In the genomic region with DNA sequence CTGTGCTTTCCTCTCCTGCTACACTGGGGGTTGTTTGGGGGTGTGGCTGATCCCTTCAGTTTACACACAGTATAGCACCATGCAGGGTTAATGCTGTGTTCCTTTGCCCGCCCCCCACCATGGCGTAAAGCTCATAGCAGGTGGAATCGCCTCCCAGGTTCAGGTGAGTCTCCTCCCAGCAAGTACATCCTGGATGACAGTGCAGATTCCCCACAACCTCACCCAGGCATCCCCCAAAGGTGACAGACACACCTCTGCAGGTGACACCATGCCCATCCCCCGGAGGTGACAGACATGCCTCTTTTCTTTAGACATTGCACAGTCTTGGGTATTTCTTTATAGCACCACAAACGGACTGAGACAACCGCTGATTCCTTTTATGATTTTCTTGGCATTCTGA, we compare ENCODE assay signal across 22 cellular contexts.
"Had no signal": no experiment of that assay in that cellular context is flagged by ENCODE, and none has a peak within 500 bp of the region (broad histone marks: within the 10 kb centered on the region; RNA-seq: fewer than 3 reads in every experiment).

No MANE protein-coding gene starts in this region.

- FAIRE-seq: astrocyte, K562 had no signal

- H3K27ac ChIP-seq: PC-9 had no signal

- ATAC-seq: activated T-helper 17 cell treated with anti-CD3 and anti-CD28 coated beads, Interleukin-2, amount 50 U/mL, for 72 hours; K562; WTC11 had no signal

- DNase-seq: activated CD4-positive, alpha-beta T cell treated with anti-CD3 and anti-CD28 coated beads for 1 hour; activated CD4-positive, alpha-beta T cell treated with anti-CD3 and anti-CD28 coated beads, Interleukin-2, amount 10 ng/mL, durations not matched to agents 24 days and 14 days; activated CD4-positive, alpha-beta T cell treated with anti-CD3 and anti-CD28 coated beads, Interleukin-2, amount 50 U/mL, for 48 hours; activated gamma-delta T cell; activated naive CD4-positive, alpha-beta T cell treated with anti-CD3 and anti-CD28 coated beads for 36 hours; activated T-cell treated with anti-CD3 and anti-CD28 coated beads for 4 hours; activated T-cell treated with anti-CD3 and anti-CD28 coated beads, Interleukin-2, amount 50 U/mL, for 48 hours; amygdala; Karpas-422; NCI-H1092; NCI-H1417; NCI-H1930; NCI-H2171; NCI-H2227 treated with DMSO at 0.1 percent for 48 hours; NCI-H446 treated with DMSO at 0.1 percent for 48 hours; NCI-H524 treated with DMSO at 0.1 percent for 48 hours; SHP77 treated with DMSO at 0.1 percent for 48 hours had no signal

- H2AFZ ChIP-seq: PC-9 had no signal

- H3K4me2 ChIP-seq: PC-9 had no signal

- H3K4me3 ChIP-seq: K562, PC-9 had no signal
